ENCODE assay signal across 17 cellular contexts in the genomic region with DNA sequence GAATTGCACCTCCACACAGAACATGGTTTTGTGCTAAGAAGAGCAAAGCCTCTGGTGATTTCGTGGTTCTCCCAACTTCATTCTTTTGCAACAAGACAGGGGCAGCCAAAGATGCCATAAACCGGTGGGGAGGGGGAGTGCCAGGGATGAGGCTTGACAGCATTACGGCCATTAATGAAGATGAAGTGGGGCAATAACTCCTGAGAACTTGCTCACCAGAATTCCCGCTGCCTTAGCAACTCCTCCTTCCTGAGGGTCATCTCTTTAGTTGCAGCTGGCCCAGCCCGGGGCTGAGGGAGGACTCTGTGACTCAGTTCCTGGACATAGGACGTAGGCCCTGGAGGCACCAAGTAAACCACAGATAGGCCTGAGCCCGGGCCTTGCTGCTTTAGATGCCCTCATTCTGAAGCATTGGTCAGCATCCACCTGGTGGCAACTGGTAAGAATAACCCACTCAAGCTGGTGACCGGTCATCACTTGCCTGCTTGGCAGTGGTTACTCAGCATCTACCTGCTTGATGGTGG.
DNase-seq lines count a peak whose midpoint lies in the region; FAIRE-seq and TF ChIP-seq lines count a peak whose summit lies in the region.
"Had no signal": no experiment of that assay in that cellular context is flagged by ENCODE, and none has a peak within 500 bp of the region (broad histone marks: within the 10 kb centered on the region; RNA-seq: fewer than 3 reads in every experiment).

No MANE protein-coding gene starts in this region.

- no peak overlapping the region for H4K12ac ChIP-seq in trophoblast cell (ENCODE audit: low read depth, low read length)

- H3K36me3 Mint-ChIP-seq in endodermal cell (ENCODE audit: low read depth): no peaks in the 10 kb centered on the region
- H3K36me3 Mint-ChIP-seq: CD14-positive monocyte; CD8-positive, alpha-beta T cell had no signal

- DNase-seq in EL (peak; percentile 7), HT1080 (ENCODE audit: low read depth) (peak; percentile 22), endodermal cell (no peak), trophoblast cell (peak; percentile 65 to 90), small intestine (no peak), SHP77 treated with DMSO at 0.1 percent for 48 hours (lab: John Stamatoyannopoulos, UW) (no peak), kidney (no peak)
- DNase-seq: Caco-2; CD8-positive, alpha-beta T cell; DND-41; GOT3; H9 had no signal

- no peak overlapping the region for H3K23ac ChIP-seq in trophoblast cell (ENCODE audit: low read length)

- H3K4me3 ChIP-seq in endodermal cell (ENCODE audit: low read length) (no peak overlapping the region), trophoblast cell (ENCODE audit: low read depth, low read length) (no peak overlapping the region), small intestine (ENCODE audit: low read depth in 1 of 2, low read length in 2 of 2) (no peak overlapping the region), kidney (ENCODE audit: low read length in 2 of 2) (no peak overlapping the region)

- H3K79me1 ChIP-seq in trophoblast cell (ENCODE audit: low read length): no peaks in the 10 kb centered on the region

- H3K4me2 ChIP-seq in trophoblast cell (ENCODE audit: low read length): no peak overlapping the region

- H3K4me1 Mint-ChIP-seq in endodermal cell: no peaks in the 10 kb centered on the region
- H3K4me1 Mint-ChIP-seq: CD14-positive monocyte had no signal

- H2AFZ ChIP-seq in trophoblast cell (ENCODE audit: insufficient read depth, low read length, poor library complexity): no peak overlapping the region

- no peaks in the 10 kb centered on the region for H3K36me3 ChIP-seq in endodermal cell (ENCODE audit: control insufficient read depth, insufficient read depth, low read length)
- H3K36me3 ChIP-seq in trophoblast cell (ENCODE audit: control insufficient read depth in 1 of 2, insufficient read depth in 2 of 2, low read length in 2 of 2): no peaks in the 10 kb centered on the region
- H3K36me3 ChIP-seq in small intestine (ENCODE audit: control insufficient read depth in 2 of 2, insufficient read depth in 2 of 2, low read length in 2 of 2): no peaks in the 10 kb centered on the region
- H3K36me3 ChIP-seq in kidney (ENCODE audit: control insufficient read depth in 1 of 2, insufficient read depth in 2 of 2, low read length in 2 of 2): no peaks in the 10 kb centered on the region

- no peak overlapping the region for H2BK120ac ChIP-seq in trophoblast cell (ENCODE audit: insufficient read depth, low read length, poor library complexity)

- intact Hi-C loops in kidney (cut with DNase I): no loop called here

- no peak overlapping the region for H3K14ac ChIP-seq in trophoblast cell (ENCODE audit: low read length)

- H3K27me3 ChIP-seq in endodermal cell (ENCODE audit: control insufficient read depth, insufficient read depth, low read length, poor library complexity, severe bottlenecking) (peaks cover 12% of the 10 kb centered on the region), trophoblast cell (ENCODE audit: insufficient read depth, low read length) (no peaks in the 10 kb centered on the region), small intestine (ENCODE audit: control insufficient read depth in 2 of 2, insufficient read depth in 2 of 2, low read length in 2 of 2) (no peaks in the 10 kb centered on the region)

- H2BK12ac ChIP-seq in trophoblast cell (ENCODE audit: low read length): no peak overlapping the region

- H4K91ac ChIP-seq in trophoblast cell (ENCODE audit: low read depth, low read length): no peak overlapping the region

- no peak for FAIRE-seq in small intestine (lab: Jason Lieb, UNC)
- FAIRE-seq in kidney (lab: Jason Lieb, UNC): no peak
- FAIRE-seq: GM12891, HepG2, HTR-8/SVneo had no signal

- H3K9me3 ChIP-seq in endodermal cell (ENCODE audit: control insufficient read depth, low read length): no peaks in the 10 kb centered on the region
- peaks cover 4% of the 10 kb centered on the region for H3K9me3 ChIP-seq in trophoblast cell (ENCODE audit: insufficient read depth, low read depth, low read length)
- H3K9me3 ChIP-seq in small intestine (ENCODE audit: control insufficient read depth, low read depth): no peaks in the 10 kb centered on the region
- no peaks in the 10 kb centered on the region for H3K9me3 ChIP-seq in kidney (ENCODE audit: control insufficient read depth in 1 of 2, low read length in 2 of 2)
- H3K9me3 ChIP-seq: Caco-2 had no signal

- TF ChIP-seq CTCF in endodermal cell (conservative IDR thresholded peaks at IDR 0.05) (peak; percentile 25), kidney (IDR thresholded peaks at IDR 0.05; ENCODE audit: borderline replicate concordance, extremely low read depth, insufficient read depth) (no peak)

- H3K9ac ChIP-seq in endodermal cell (ENCODE audit: extremely low read depth, low read length, poor library complexity, severe bottlenecking) (no peak overlapping the region), trophoblast cell (ENCODE audit: low read length) (no peak overlapping the region), kidney (ENCODE audit: low read length in 2 of 2) (no peak overlapping the region)

- H3K4me1 ChIP-seq in endodermal cell (ENCODE audit: control insufficient read depth, insufficient read depth, low read length): no peaks in the 10 kb centered on the region
- H3K4me1 ChIP-seq in trophoblast cell (ENCODE audit: control insufficient read depth in 1 of 2, insufficient read depth in 2 of 2, low read length in 2 of 2): no peaks in the 10 kb centered on the region
- peaks cover 0 to 2% of the 10 kb centered on the region in 2 donors for H3K4me1 ChIP-seq in small intestine (ENCODE audit: control insufficient read depth in 2 of 2, insufficient read depth in 1 of 2, low read depth in 1 of 2, low read length in 1 of 2)
- peaks cover 0 to 2% of the 10 kb centered on the region in 2 donors for H3K4me1 ChIP-seq in kidney (ENCODE audit: control insufficient read depth in 1 of 2, insufficient read depth in 1 of 2, low read depth in 1 of 2, low read length in 2 of 2)
- H3K4me1 ChIP-seq: Caco-2 had no signal

- H3K18ac ChIP-seq in trophoblast cell (ENCODE audit: low read length): no peak overlapping the region

- H2AK5ac ChIP-seq in trophoblast cell (ENCODE audit: low read length): no peak overlapping the region

- H3K27ac Mint-ChIP-seq in endodermal cell: no peak overlapping the region
- H3K27ac Mint-ChIP-seq: CD14-positive monocyte; CD8-positive, alpha-beta T cell; H9 had no signal

- no peak overlapping the region for H3K27ac ChIP-seq in endodermal cell (ENCODE audit: low read depth, low read length)
- H3K27ac ChIP-seq in trophoblast cell (ENCODE audit: low read depth, low read length): no peak overlapping the region
- no peak overlapping the region for H3K27ac ChIP-seq in small intestine (ENCODE audit: low read depth in 1 of 2, low read length in 1 of 2)
- no peak overlapping the region for H3K27ac ChIP-seq in kidney (ENCODE audit: low read depth in 2 of 2, low read length in 2 of 2)
- H3K27ac ChIP-seq: 22Rv1 had no signal

- no peak overlapping the region for H2BK5ac ChIP-seq in trophoblast cell (ENCODE audit: low read depth, low read length, poor library complexity)

- no peak overlapping the region for H3K4me3 Mint-ChIP-seq in endodermal cell
- H3K4me3 Mint-ChIP-seq: CD14-positive monocyte; CD8-positive, alpha-beta T cell; H9 had no signal

- no peaks in the 10 kb centered on the region for H3K9me3 Mint-ChIP-seq in endodermal cell
- H3K9me3 Mint-ChIP-seq: CD14-positive monocyte; CD8-positive, alpha-beta T cell; H9 had no signal

- no peak overlapping the region for H4K8ac ChIP-seq in trophoblast cell (ENCODE audit: low read depth, low read length)

- H3K4ac ChIP-seq in trophoblast cell (ENCODE audit: low read depth, low read length): no peak overlapping the region

- 95 to 97% methylated on average over 6 to 8 of the region's 8 CpGs for WGBS in endodermal cell (ENCODE audit: insufficient coverage in 1 of 2, insufficient read length in 1 of 2), 2 experiments
- no CpG with 5 or more reads among the region's 8 CpGs for WGBS in trophoblast cell (ENCODE audit: extremely low coverage, insufficient coverage, insufficient read length)
- 68 to 76% (median 72%) methylated on average over 8 of the region's 8 CpGs for WGBS in small intestine, 3 donors

- H3K79me2 ChIP-seq in trophoblast cell (ENCODE audit: control insufficient read depth, insufficient read depth, low read length, poor library complexity): no peaks in the 10 kb centered on the region

- peaks cover 20% of the 10 kb centered on the region for H3K27me3 Mint-ChIP-seq in endodermal cell (ENCODE audit: insufficient read depth)

Comparison
In these comparisons a context has a peak if more than half of its experiments do, and no peak if none do; other contexts are left out.
1. DNase-seq: peak in EL (single experiment), HT1080 (single experiment) and trophoblast cell (2 of 2); none in endodermal cell (single experiment), small intestine (single experiment), SHP77 treated with DMSO at 0.1 percent for 48 hours (single experiment) and kidney (single experiment).